19 cellular contexts compared by ENCODE assay signal in the genomic region with DNA sequence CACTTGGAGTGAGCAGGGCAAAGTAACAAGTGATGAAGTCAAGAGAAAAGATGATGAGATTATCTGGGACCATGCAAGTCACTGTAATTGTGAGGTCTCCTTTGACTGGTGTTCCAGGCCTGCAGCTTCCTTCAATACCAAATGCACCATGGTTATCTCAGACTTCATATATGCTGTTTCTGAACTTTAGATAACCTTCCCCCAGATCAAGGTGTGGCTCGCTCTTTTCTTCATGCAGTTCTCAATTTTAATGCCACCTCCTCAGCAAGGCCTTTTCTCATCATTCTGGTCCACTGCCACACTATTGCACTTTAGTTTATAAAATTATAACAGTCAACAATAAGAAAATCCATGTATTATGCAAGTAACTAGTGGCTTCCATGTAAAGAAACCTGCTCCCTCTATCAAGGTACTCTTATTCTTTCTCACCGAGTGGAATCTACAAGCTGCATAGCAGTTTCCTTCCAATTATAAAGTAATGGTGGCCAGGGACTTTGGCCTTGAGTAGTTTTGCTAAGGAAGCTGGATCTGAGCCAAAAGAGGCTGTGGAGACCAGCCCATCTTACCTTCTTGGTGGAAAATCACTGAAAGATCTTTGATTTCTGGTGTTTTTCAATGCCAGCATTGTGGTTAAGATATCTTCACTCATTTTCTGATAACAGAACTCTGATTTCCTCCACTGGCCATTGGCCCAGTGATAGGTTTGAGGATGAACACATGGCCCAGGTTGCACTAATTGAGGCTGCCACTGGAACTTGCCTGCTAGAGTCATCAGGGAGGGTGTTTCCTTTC.
"Had no signal": no experiment of that assay in that cellular context is flagged by ENCODE, and none has a peak within 500 bp of the region (broad histone marks: within the 10 kb centered on the region; RNA-seq: fewer than 3 reads in every experiment).

No MANE protein-coding gene starts in this region.

- H3K27ac ChIP-seq: ascending aorta, body of pancreas had no signal

- H3K27me3 ChIP-seq: ascending aorta, body of pancreas had no signal

- H3K9me3 ChIP-seq: ascending aorta, body of pancreas had no signal

- H3K4me3 ChIP-seq: ascending aorta, body of pancreas had no signal

- DNase-seq: activated CD4-positive, alpha-beta T cell treated with anti-CD3 and anti-CD28 coated beads for 48 hours; activated CD4-positive, alpha-beta T cell treated with anti-CD3 and anti-CD28 coated beads, Interleukin-2, amount 50 U/mL, for 48 hours; activated CD4-positive, CD25-positive, alpha-beta regulatory T cell treated with anti-CD3 and anti-CD28 coated beads, Interleukin-2, amount 50 U/mL, for 72 hours; activated CD8-positive, alpha-beta memory T cell treated with anti-CD3 and anti-CD28 coated beads, Interleukin-2, amount 10 ng/mL, durations not matched to agents 7 days and 5 days; activated effector memory CD4-positive, alpha-beta T cell treated with Interleukin-2 at 50 U/mL for 16 hours; activated naive CD4-positive, alpha-beta T cell; activated T-cell treated with anti-CD3 and anti-CD28 coated beads, Interleukin-2, amount 50 U/mL, for 24 hours; amniotic stem cell; body of pancreas; central memory CD4-positive, alpha-beta T cell; KG1; NCI-H1048; NCI-H1930; NCI-H446 treated with DMSO at 0.1 percent for 48 hours; NCI-H774; NK-92 treated with Interleukin-12 subunit alpha and Interleukin-12 subunit beta, amount 100 ng/mL, for 24 hours; OCI-M1; RPMI8226 had no signal

- H3K36me3 ChIP-seq: ascending aorta had no signal

- H3K4me1 ChIP-seq: ascending aorta, body of pancreas had no signal
